20 cellular contexts compared by ENCODE assay signal in the genomic region with DNA sequence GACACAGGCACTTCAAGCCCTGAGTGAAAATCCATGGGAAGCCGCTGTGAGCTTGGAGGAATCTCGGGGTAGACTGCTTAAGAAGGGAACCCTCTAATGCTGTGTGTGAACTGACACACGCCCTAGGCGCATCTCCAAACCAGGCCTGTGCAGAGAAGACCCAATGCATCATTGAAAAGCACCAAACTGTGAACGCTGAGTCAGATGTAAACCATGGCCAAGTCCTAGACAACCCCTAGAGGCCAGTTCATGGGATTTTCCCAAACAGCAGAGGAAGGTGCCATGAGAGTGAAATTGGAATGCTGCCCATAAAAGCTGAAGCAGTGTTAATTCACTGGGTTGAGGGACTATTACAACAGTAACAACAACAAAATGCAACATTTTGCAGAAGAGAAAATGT.
DNase-seq lines count a peak whose midpoint lies in the region; ATAC-seq, FAIRE-seq and TF ChIP-seq lines count a peak whose summit lies in the region.
"Had no signal": no experiment of that assay in that cellular context is flagged by ENCODE, and none has a peak within 500 bp of the region (broad histone marks: within the 10 kb centered on the region; RNA-seq: fewer than 3 reads in every experiment).

No MANE protein-coding gene starts in this region.

- FAIRE-seq in HepG2 (lab: Jason Lieb, UNC) (no peak), urothelium cell line (lab: Jason Lieb, UNC) (no peak)

- no peak overlapping the region for H3K4me3 Mint-ChIP-seq in activated T-cell treated with anti-CD3 and anti-CD28 coated beads, Interleukin-2, amount 50 U/mL, for 24 hours
- H3K4me3 Mint-ChIP-seq: CD4-positive, alpha-beta memory T cell; T-helper 1 cell treated with Interleukin-12 subunit alpha and Interleukin-12 subunit beta and Interleukin-4 antibody, amounts not matched to agents 30 μg/mL and 1 μg/mL, for 36 hours had no signal

- TF ChIP-seq EP300 in HepG2 (IDR thresholded peaks at IDR 0.05; ENCODE audit: low read depth in 2 of 2, low read length in 2 of 2) (no peak), HepG2 (CRISPR knock-in tag; IDR thresholded peaks at IDR 0.05; ENCODE audit: borderline replicate concordance) (no peak)

- H3K27ac ChIP-seq in HepG2 (ENCODE audit: extremely low read length, insufficient read depth, low read length) (no peak overlapping the region), right lobe of liver (no peak overlapping the region)
- H3K27ac ChIP-seq: esophagus squamous epithelium had no signal

- no peak overlapping the region for H2AFZ ChIP-seq in HepG2 (ENCODE audit: low read length)

- H3K4me2 ChIP-seq in HepG2 (ENCODE audit: low read depth, low read length), result no peak overlapping the region

- intact Hi-C loops in HepG2 (cut with micrococcal nuclease; ENCODE audit: unreplicated experiment) (no loop called here), right lobe of liver (cut with DNase I) (no loop called here)

- no peaks in the 10 kb centered on the region for H3K79me2 ChIP-seq in HepG2 (ENCODE audit: insufficient read depth, low read length)

- no peaks in the 10 kb centered on the region for H3K4me1 ChIP-seq in HepG2 (ENCODE audit: insufficient read depth, low read length)
- no peaks in the 10 kb centered on the region for H3K4me1 ChIP-seq in right lobe of liver
- H3K4me1 ChIP-seq: esophagus squamous epithelium had no signal

- DNase-seq in HepG2 (ENCODE audit: low spot score) (peak; percentile 18), right lobe of liver (no peak), NCI-H226 (peak; percentile 50), epithelial cell of proximal tubule (ENCODE audit: low read depth) (peak; percentile 31), urothelium cell line (ENCODE audit: low spot score) (peak; percentile 21), NCI-H128 (lab: John Stamatoyannopoulos, UW; ENCODE audit: unreplicated experiment) (no peak), Kasumi-1 (lab: John Stamatoyannopoulos, UW) (no peak)
- no peak for DNase-seq in activated T-cell treated with anti-CD3 and anti-CD28 coated beads, Interleukin-2, amount 50 U/mL, for 24 hours
- DNase-seq: activated CD4-positive, alpha-beta T cell treated with anti-CD3 and anti-CD28 coated beads, Interleukin-2, amount 50 U/mL, for 48 hours; activated naive CD4-positive, alpha-beta T cell treated with Interleukin-2 at 50 U/mL for 16 hours; activated T-cell treated with anti-CD3 and anti-CD28 coated beads for 4 hours; amygdala; CD4-positive, alpha-beta memory T cell; central memory CD4-positive, alpha-beta T cell; esophagus squamous epithelium; NCI-H1694; NCI-H524 had no signal

- TF ChIP-seq POLR2A in HepG2 (IDR thresholded peaks at IDR 0.05; ENCODE audit: insufficient read depth in 1 of 2, low read depth in 2 of 2, low read length in 2 of 2), result no peak
- TF ChIP-seq POLR2A in right lobe of liver (IDR thresholded peaks at IDR 0.05), result no peak

- in situ Hi-C loops in HepG2 (cut with HindIII; ENCODE audit: extremely low pct_ligation_motif_present, low pct_unique_long_range_greater_than_20kb), result no loop called here

- CTCF ChIA-PET in HepG2 (lab: Yijun Ruan, JAX; ENCODE audit: low intra/inter-chr PET ratio, low total read pairs), result no interaction called here

- BruUV-seq in HepG2 (replicated peaks; lab: Mats Ljungman, UMichigan), result no TSS peak

- no peak for TF ChIP-seq RAD21 in HepG2 (CRISPR knock-in tag; IDR thresholded peaks at IDR 0.05)

- H3K9me3 ChIP-seq in HepG2 (ENCODE audit: low read length) (no peaks in the 10 kb centered on the region), right lobe of liver (no peaks in the 10 kb centered on the region)
- H3K9me3 ChIP-seq: esophagus squamous epithelium had no signal

- TF ChIP-seq CTCF in HepG2 (CRISPR knock-in tag; IDR thresholded peaks at IDR 0.05), result no peak
- TF ChIP-seq CTCF in right lobe of liver (IDR thresholded peaks at IDR 0.05), result no peak
- TF ChIP-seq CTCF in epithelial cell of proximal tubule (conservative IDR thresholded peaks at IDR 0.05; ENCODE audit: low read depth, low read length), result peak; percentile 45

- POLR2A ChIA-PET in HepG2 (lab: Yijun Ruan, JAX), result no interaction called here

- H4K20me1 ChIP-seq in HepG2 (ENCODE audit: insufficient read depth, low read length), result no peaks in the 10 kb centered on the region

- H3K9ac ChIP-seq in HepG2 (ENCODE audit: insufficient read depth, low read depth, low read length), result no peak overlapping the region

- WGBS in HepG2 (ENCODE audit: low lambda C conversion rate), result 5% methylated on average over 5 of the region's 5 CpGs
- 76% methylated on average over 5 of the region's 5 CpGs for WGBS in right lobe of liver (ENCODE audit: insufficient coverage, low coverage, low lambda C conversion rate, missing lambda C conversion rate)

- ATAC-seq in HepG2 (peak; percentile 55; the same call in 2 of the 3 replicates), right lobe of liver (no peak)
- ATAC-seq: sciatic nerve had no signal

- no peak overlapping the region for H3K27ac Mint-ChIP-seq in activated T-cell treated with anti-CD3 and anti-CD28 coated beads, Interleukin-2, amount 50 U/mL, for 24 hours
- H3K27ac Mint-ChIP-seq: CD4-positive, alpha-beta memory T cell; T-helper 1 cell treated with Interleukin-12 subunit alpha and Interleukin-12 subunit beta and Interleukin-4 antibody, amounts not matched to agents 30 μg/mL and 1 μg/mL, for 36 hours had no signal

- H3K9me3 Mint-ChIP-seq in activated T-cell treated with anti-CD3 and anti-CD28 coated beads, Interleukin-2, amount 50 U/mL, for 24 hours, result peaks cover 18% of the 10 kb centered on the region

- H3K4me1 Mint-ChIP-seq in activated T-cell treated with anti-CD3 and anti-CD28 coated beads, Interleukin-2, amount 50 U/mL, for 24 hours (ENCODE audit: low read depth), result no peaks in the 10 kb centered on the region
- H3K4me1 Mint-ChIP-seq: CD4-positive, alpha-beta memory T cell had no signal

- H3K27me3 ChIP-seq in HepG2 (ENCODE audit: control insufficient read depth in 1 of 2, insufficient read depth in 2 of 2, low read length in 2 of 2) (peaks cover 2 to 5% of the 10 kb centered on the region in 2 experiments; a peak in 2 of 5 replicates), right lobe of liver (no peaks in the 10 kb centered on the region)
- H3K27me3 ChIP-seq: esophagus squamous epithelium had no signal

- no peak overlapping the region for H3K4me3 ChIP-seq in HepG2 (replicated peaks in 1 of 3; ENCODE audit: insufficient read depth in 1 of 3, low read depth in 2 of 3, low read length in 3 of 3)
- no peak overlapping the region for H3K4me3 ChIP-seq in right lobe of liver
- H3K4me3 ChIP-seq in epithelial cell of proximal tubule (ENCODE audit: low read depth, low read length), result no peak overlapping the region
- H3K4me3 ChIP-seq: esophagus squamous epithelium, lung had no signal

- H3K36me3 ChIP-seq in HepG2 (replicated peaks in 1 of 2; ENCODE audit: control insufficient read depth in 1 of 2, insufficient read depth in 2 of 2, low read length in 2 of 2), result no peaks in the 10 kb centered on the region
- H3K36me3 ChIP-seq in right lobe of liver, result no peaks in the 10 kb centered on the region
- H3K36me3 ChIP-seq: esophagus squamous epithelium had no signal

- no peaks in the 10 kb centered on the region for H3K36me3 Mint-ChIP-seq in activated T-cell treated with anti-CD3 and anti-CD28 coated beads, Interleukin-2, amount 50 U/mL, for 24 hours (ENCODE audit: low read depth)
- H3K36me3 Mint-ChIP-seq: CD4-positive, alpha-beta memory T cell had no signal

- H3K27me3 Mint-ChIP-seq in activated T-cell treated with anti-CD3 and anti-CD28 coated beads, Interleukin-2, amount 50 U/mL, for 24 hours, result no peaks in the 10 kb centered on the region
- H3K27me3 Mint-ChIP-seq: CD4-positive, alpha-beta memory T cell had no signal

TF ChIP-seq in HepG2, 621 proteins besides CTCF, POLR2A, EP300 and RAD21:
- TF ChIP-seq NFE2L1 (CRISPR knock-in tag; IDR thresholded peaks at IDR 0.05; ENCODE audit: borderline replicate concordance) (no peak), MAFF (IDR thresholded peaks at IDR 0.05; ENCODE audit: low read depth, low read length) (0 out of 2 replicates have a peak, but pooled peaks have one; percentile 1), ZNF225 (CRISPR knock-in tag; IDR thresholded peaks at IDR 0.05) (no peak), MAFK (conservative IDR thresholded peaks at IDR 0.05 in 1 of 2, IDR thresholded peaks at IDR 0.05 in 1 of 2; ENCODE audit: low read length in 2 of 2) (0 out of 4 replicates have a peak, but pooled peaks of 1 of the 2 experiments have one; percentile 23)

Comparison
In these comparisons a context has a peak if more than half of its experiments do, and no peak if none do; other contexts are left out.
1. DNase-seq: peak in HepG2 (single experiment), NCI-H226 (single experiment), epithelial cell of proximal tubule (single experiment) and urothelium cell line (single experiment); none in right lobe of liver (0 of 3), NCI-H128 (single experiment), Kasumi-1 (0 of 2) and activated T-cell treated with anti-CD3 and anti-CD28 coated beads, Interleukin-2, amount 50 U/mL, for 24 hours (single experiment).